ENCODE assay signal across 33 cellular contexts in genomic region chr7:31924228-31924627, GRCh38.
"Had no signal": no experiment of that assay in that cellular context is flagged by ENCODE, and none has a peak within 500 bp of the region (broad histone marks: within the 10 kb centered on the region; RNA-seq: fewer than 3 reads in every experiment).

No MANE protein-coding gene starts in this region.

- H3K36me3 ChIP-seq: adrenal gland, ascending aorta, brain microvascular endothelial cell, breast epithelium, cardiac muscle cell had no signal

- ATAC-seq: activated naive CD4-positive, alpha-beta T cell treated with anti-CD3 and anti-CD28 coated beads, Interleukin-2, amount 50 U/mL, for 72 hours; activated naive CD8-positive, alpha-beta T cell treated with anti-CD3 and anti-CD28 coated beads, Interleukin-2, amount 50 U/mL, for 24 hours; activated T-cell treated with anti-CD3 and anti-CD28 coated beads, Interleukin-2, amount 50 U/mL, for 4 hours; activated T-cell treated with anti-CD3 and anti-CD28 coated beads, Interleukin-2, amount 50 U/mL, for 72 hours; activated T-helper 17 cell treated with anti-CD3 and anti-CD28 coated beads, Interleukin-2, amount 50 U/mL, for 72 hours; body of pancreas had no signal

- DNase-seq: activated effector memory CD4-positive, alpha-beta T cell treated with anti-CD3 and anti-CD28 coated beads, Interleukin-2, amount 50 U/mL, for 16 hours; activated effector memory CD4-positive, alpha-beta T cell treated with Interleukin-2 at 50 U/mL for 16 hours; activated gamma-delta T cell; activated gamma-delta T cell treated with Interleukin-2 at 50 U/mL for 16 hours; activated naive CD4-positive, alpha-beta T cell; activated naive CD4-positive, alpha-beta T cell treated with anti-CD3 and anti-CD28 coated beads for 36 hours; activated naive CD4-positive, alpha-beta T cell treated with anti-CD3 and anti-CD28 coated beads, Interleukin-2, amount 10 ng/mL, durations not matched to agents 7 days and 5 days; activated naive CD4-positive, alpha-beta T cell treated with anti-CD3 and anti-CD28 coated beads, Interleukin-2, amount 50 U/mL, for 16 hours; activated naive CD4-positive, alpha-beta T cell treated with Interleukin-2 at 50 U/mL for 16 hours; activated naive CD8-positive, alpha-beta T cell treated with anti-CD3 and anti-CD28 coated beads for 36 hours; activated naive CD8-positive, alpha-beta T cell treated with anti-CD3 and anti-CD28 coated beads, Interleukin-2, amount 10 ng/mL, durations not matched to agents 7 days and 5 days; activated naive CD8-positive, alpha-beta T cell treated with anti-CD3 and anti-CD28 coated beads, Interleukin-2, amount 50 U/mL, for 24 hours; activated T-cell treated with anti-CD3 and anti-CD28 coated beads, Interleukin-2, amount 50 U/mL, for 24 hours; activated T-cell treated with anti-CD3 and anti-CD28 coated beads, Interleukin-2, amount 50 U/mL, for 4 hours; activated T-cell treated with anti-CD3 and anti-CD28 coated beads, Interleukin-2, amount 50 U/mL, for 48 hours; activated T-cell treated with anti-CD3 and anti-CD28 coated beads, Interleukin-2, amount 50 U/mL, for 72 hours; adrenal gland; amniotic stem cell; amygdala; anterior cingulate cortex; aorta; body of pancreas; brain microvascular endothelial cell; caudate nucleus; central memory CD4-positive, alpha-beta T cell; cerebellar nuclear complex had no signal

- H3K9me3 ChIP-seq: adrenal gland, ascending aorta, body of pancreas, breast epithelium had no signal

- FAIRE-seq: astrocyte, bronchial epithelial cell had no signal

- H3K27me3 ChIP-seq: adrenal gland, ascending aorta, body of pancreas, brain microvascular endothelial cell, breast epithelium, cardiac muscle cell had no signal

- H3K4me1 ChIP-seq: adrenal gland, ascending aorta, breast epithelium had no signal

- H3K27ac ChIP-seq: adrenal gland, ascending aorta, body of pancreas, brain microvascular endothelial cell, breast epithelium, cardiac muscle cell had no signal

- H3K4me3 ChIP-seq: adrenal gland, ascending aorta, body of pancreas, breast epithelium, cardiac muscle cell had no signal
